In genomic region chr18:57533901-57534300, GRCh38 we compare ENCODE assay signal across 1 cellular context.
TF ChIP-seq lines count a peak whose summit lies in the region.

No MANE protein-coding gene starts in this region.

TF ChIP-seq in HepG2, 621 proteins besides CTCF, POLR2A, EP300 and RAD21 (continued from another document):
- TF ChIP-seq AHDC1 (CRISPR knock-in tag; IDR thresholded peaks at IDR 0.05; ENCODE audit: borderline replicate concordance) (0 out of 2 replicates have a peak, but pooled peaks have one; percentile 8), ZNF691 (CRISPR knock-in tag; IDR thresholded peaks at IDR 0.05; ENCODE audit: borderline replicate concordance, low read depth) (no peak), NR2F6 (IDR thresholded peaks at IDR 0.05) (peak; percentile 66), NR2F6 (CRISPR knock-in tag; IDR thresholded peaks at IDR 0.05) (0 out of 2 replicates have a peak, but pooled peaks have one; percentile 19), ZNF180 (CRISPR knock-in tag; IDR thresholded peaks at IDR 0.05; ENCODE audit: borderline replicate concordance, low read depth) (no peak), ZNF17 (CRISPR knock-in tag; IDR thresholded peaks at IDR 0.05) (no peak), TBX2 (CRISPR knock-in tag; IDR thresholded peaks at IDR 0.05; ENCODE audit: borderline replicate concordance) (0 out of 2 replicates have a peak, but pooled peaks have one; percentile 22), ZNF513 (CRISPR knock-in tag; conservative IDR thresholded peaks at IDR 0.05) (no peak), ZNF234 (CRISPR knock-in tag; conservative IDR thresholded peaks at IDR 0.05) (no peak)
